In the genomic region with DNA sequence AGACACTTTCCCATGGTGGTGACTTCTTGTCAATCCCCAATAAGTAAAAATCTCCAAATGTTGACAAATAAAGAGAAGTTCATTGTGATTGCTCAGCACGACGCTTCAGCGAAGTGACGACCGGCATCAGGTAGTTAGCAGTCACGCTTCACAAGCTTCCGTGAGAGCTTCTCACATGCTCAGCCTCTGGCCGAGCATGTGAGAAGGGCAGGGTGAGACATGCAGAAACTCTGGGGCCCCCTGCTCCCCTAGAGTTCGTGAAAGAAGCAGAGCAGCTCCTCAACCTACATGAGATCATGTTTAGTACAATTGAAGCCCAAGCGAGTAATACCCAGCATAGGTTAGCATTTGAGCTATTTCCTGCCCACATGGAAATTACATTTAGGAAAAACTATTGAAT, we compare ENCODE assay signal across 25 cellular contexts. TPM values are rescaled to one million over a fixed set of nuclear protein-coding genes. Genes with fewer than 3 reads are reported as not detected.
DNase-seq lines count a peak whose midpoint lies in the region; ATAC-seq lines count a peak whose summit lies in the region.
"Had no signal": no experiment of that assay in that cellular context is flagged by ENCODE, and none has a peak within 500 bp of the region (broad histone marks: within the 10 kb centered on the region; RNA-seq: fewer than 3 reads in every experiment).

No MANE protein-coding gene starts in this region.

- POLR2A ChIA-PET in activated CD4-positive, alpha-beta T cell treated with anti-CD3 and anti-CD28 coated beads, Interleukin-2, amount 10 ng/mL, durations not matched to agents 7 days and 5 days (lab: Charles Lee) = no interaction called here

- DNase-seq in activated T-cell treated with anti-CD3 and anti-CD28 coated beads, Interleukin-2, amount 50 U/mL, for 72 hours = peak in 1 of 2 donors; percentile 7
- DNase-seq in activated T-cell treated with anti-CD3 and anti-CD28 coated beads, Interleukin-2, amount 50 U/mL, for 4 hours = no peak
- DNase-seq in kidney tubule cell (ENCODE audit: low spot score) = peak; percentile 57
- DNase-seq in hippocampal formation (lab: John Stamatoyannopoulos, UW) = no peak
- no peak for DNase-seq in HPDE6-E6E7 (ENCODE audit: extremely low spot score)
- no peak for DNase-seq in activated CD4-positive, alpha-beta T cell treated with anti-CD3 and anti-CD28 coated beads, Interleukin-2, amount 10 ng/mL, durations not matched to agents 7 days and 5 days
- no peak for DNase-seq in HCEC 1CT
- DNase-seq: activated B cell treated with CpG ODN at 0.5 μM for 24 hours; activated CD4-positive, alpha-beta T cell treated with anti-CD3 and anti-CD28 coated beads, Interleukin-2, amount 50 U/mL, for 48 hours; activated naive CD4-positive, alpha-beta T cell treated with Interleukin-2 at 50 U/mL for 16 hours; Calu3; H7; KG1; left cardiac atrium; mesendoderm; naive B cell; NCI-H1436; stimulated activated CD4-positive, alpha-beta T cell treated with anti-CD3 and anti-CD28 coated beads, Interleukin-4, amount 100 ng/mL, for 1 hour; stimulated activated naive CD8-positive, alpha-beta T cell treated with anti-CD3 and anti-CD28 coated beads, Interleukin-15, amount 100 ng/mL, for 72 hours; T-helper 9 cell; transverse colon had no signal

- no peak overlapping the region for H3K27ac Mint-ChIP-seq in activated T-cell treated with anti-CD3 and anti-CD28 coated beads, Interleukin-2, amount 50 U/mL, for 72 hours
- H3K27ac Mint-ChIP-seq in activated CD4-positive, alpha-beta T cell treated with anti-CD3 and anti-CD28 coated beads, Interleukin-2, amount 10 ng/mL, durations not matched to agents 7 days and 5 days = no peak overlapping the region
- H3K27ac Mint-ChIP-seq: activated B cell treated with CpG ODN at 0.5 μM for 24 hours, naive B cell had no signal

- peaks cover 11% of the 10 kb centered on the region for H3K4me1 Mint-ChIP-seq in activated T-cell treated with anti-CD3 and anti-CD28 coated beads, Interleukin-2, amount 50 U/mL, for 72 hours (ENCODE audit: low read depth)
- H3K4me1 Mint-ChIP-seq in activated T-cell treated with anti-CD3 and anti-CD28 coated beads, Interleukin-2, amount 50 U/mL, for 4 hours (ENCODE audit: low read depth) = no peaks in the 10 kb centered on the region
- peaks cover 4% of the 10 kb centered on the region for H3K4me1 Mint-ChIP-seq in activated CD4-positive, alpha-beta T cell treated with anti-CD3 and anti-CD28 coated beads, Interleukin-2, amount 10 ng/mL, durations not matched to agents 7 days and 5 days
- H3K4me1 Mint-ChIP-seq: naive B cell; stimulated activated naive CD8-positive, alpha-beta T cell treated with anti-CD3 and anti-CD28 coated beads, Interleukin-15, amount 100 ng/mL, for 72 hours had no signal

- H3K4me3 Mint-ChIP-seq in activated T-cell treated with anti-CD3 and anti-CD28 coated beads, Interleukin-2, amount 50 U/mL, for 72 hours = peak overlapping the region in 1 of 2 donors; percentile 31
- no peak overlapping the region for H3K4me3 Mint-ChIP-seq in activated T-cell treated with anti-CD3 and anti-CD28 coated beads, Interleukin-2, amount 50 U/mL, for 4 hours
- H3K4me3 Mint-ChIP-seq in activated CD4-positive, alpha-beta T cell treated with anti-CD3 and anti-CD28 coated beads, Interleukin-2, amount 10 ng/mL, durations not matched to agents 7 days and 5 days = no peak overlapping the region
- H3K4me3 Mint-ChIP-seq: activated B cell treated with CpG ODN at 0.5 μM for 24 hours; naive B cell; stimulated activated naive CD8-positive, alpha-beta T cell treated with anti-CD3 and anti-CD28 coated beads, Interleukin-15, amount 100 ng/mL, for 72 hours had no signal

- H3K9me3 Mint-ChIP-seq in activated T-cell treated with anti-CD3 and anti-CD28 coated beads, Interleukin-2, amount 50 U/mL, for 72 hours = no peaks in the 10 kb centered on the region
- H3K9me3 Mint-ChIP-seq in activated T-cell treated with anti-CD3 and anti-CD28 coated beads, Interleukin-2, amount 50 U/mL, for 4 hours = no peaks in the 10 kb centered on the region
- H3K9me3 Mint-ChIP-seq in activated CD4-positive, alpha-beta T cell treated with anti-CD3 and anti-CD28 coated beads, Interleukin-2, amount 10 ng/mL, durations not matched to agents 7 days and 5 days = no peaks in the 10 kb centered on the region
- H3K9me3 Mint-ChIP-seq: activated B cell treated with CpG ODN at 0.5 μM for 24 hours; naive B cell; stimulated activated naive CD8-positive, alpha-beta T cell treated with anti-CD3 and anti-CD28 coated beads, Interleukin-15, amount 100 ng/mL, for 72 hours had no signal

- peak; percentile 47 to 74 for ATAC-seq in activated T-cell treated with anti-CD3 and anti-CD28 coated beads, Interleukin-2, amount 50 U/mL, for 72 hours (replicated peaks in 1 of 2)
- no peak for ATAC-seq in activated T-cell treated with anti-CD3 and anti-CD28 coated beads, Interleukin-2, amount 50 U/mL, for 4 hours
- peak; percentile 75 for ATAC-seq in HG03439 (IDR thresholded peaks at IDR 0.05; ENCODE audit: unreplicated experiment)
- ATAC-seq: A549; left cardiac atrium; stimulated activated naive CD8-positive, alpha-beta T cell treated with anti-CD3 and anti-CD28 coated beads, Interleukin-15, amount 100 ng/mL, for 72 hours had no signal

- peaks cover 14% of the 10 kb centered on the region for H3K27me3 Mint-ChIP-seq in activated T-cell treated with anti-CD3 and anti-CD28 coated beads, Interleukin-2, amount 50 U/mL, for 72 hours (ENCODE audit: low read depth)
- H3K27me3 Mint-ChIP-seq in activated T-cell treated with anti-CD3 and anti-CD28 coated beads, Interleukin-2, amount 50 U/mL, for 4 hours (ENCODE audit: low read depth) = no peaks in the 10 kb centered on the region
- H3K27me3 Mint-ChIP-seq in activated CD4-positive, alpha-beta T cell treated with anti-CD3 and anti-CD28 coated beads, Interleukin-2, amount 10 ng/mL, durations not matched to agents 7 days and 5 days = peaks cover 11% of the 10 kb centered on the region
- H3K27me3 Mint-ChIP-seq: naive B cell; stimulated activated naive CD8-positive, alpha-beta T cell treated with anti-CD3 and anti-CD28 coated beads, Interleukin-15, amount 100 ng/mL, for 72 hours had no signal

- CTCF ChIA-PET in activated CD4-positive, alpha-beta T cell treated with anti-CD3 and anti-CD28 coated beads, Interleukin-2, amount 10 ng/mL, durations not matched to agents 7 days and 5 days (lab: Charles Lee) = interaction anchor here (0.8 to 1.9 kb wide), 2 partner anchors 13 to 15 kb away, joined by 4 read pairs; no protein-coding TSS in a partner anchor

- no peaks in the 10 kb centered on the region for H3K36me3 Mint-ChIP-seq in activated T-cell treated with anti-CD3 and anti-CD28 coated beads, Interleukin-2, amount 50 U/mL, for 72 hours (ENCODE audit: insufficient read depth in 2 of 2)
- H3K36me3 Mint-ChIP-seq in activated T-cell treated with anti-CD3 and anti-CD28 coated beads, Interleukin-2, amount 50 U/mL, for 4 hours (ENCODE audit: insufficient read depth) = no peaks in the 10 kb centered on the region
- H3K36me3 Mint-ChIP-seq in activated CD4-positive, alpha-beta T cell treated with anti-CD3 and anti-CD28 coated beads, Interleukin-2, amount 10 ng/mL, durations not matched to agents 7 days and 5 days (ENCODE audit: low read depth) = no peaks in the 10 kb centered on the region
- H3K36me3 Mint-ChIP-seq: naive B cell had no signal

RNA-seq across cellular contexts. Expression of a gene that starts 4.4 kb away (rescaled TPM):
- total RNA-seq in activated T-cell treated with anti-CD3 and anti-CD28 coated beads, Interleukin-2, amount 50 U/mL, for 72 hours = not detected
- total RNA-seq in activated T-cell treated with anti-CD3 and anti-CD28 coated beads, Interleukin-2, amount 50 U/mL, for 4 hours = not detected
- total RNA-seq in activated CD4-positive, alpha-beta T cell treated with anti-CD3 and anti-CD28 coated beads, Interleukin-2, amount 10 ng/mL, durations not matched to agents 7 days and 5 days = not detected
- total RNA-seq: activated B cell treated with CpG ODN at 0.5 μM for 24 hours, Calu3, fibroblast of lung, H7, left cardiac atrium, omental fat pad, transverse colon had no signal

RNA-seq across cellular contexts. Expression of a gene that starts 5.7 kb away (rescaled TPM):
- not detected for total RNA-seq in activated T-cell treated with anti-CD3 and anti-CD28 coated beads, Interleukin-2, amount 50 U/mL, for 72 hours
- total RNA-seq in activated T-cell treated with anti-CD3 and anti-CD28 coated beads, Interleukin-2, amount 50 U/mL, for 4 hours = not detected
- not detected for total RNA-seq in activated CD4-positive, alpha-beta T cell treated with anti-CD3 and anti-CD28 coated beads, Interleukin-2, amount 10 ng/mL, durations not matched to agents 7 days and 5 days
- total RNA-seq: activated B cell treated with CpG ODN at 0.5 μM for 24 hours, Calu3, fibroblast of lung, H7, left cardiac atrium, omental fat pad, transverse colon had no signal

RNA-seq across cellular contexts. Expression of a gene that starts 26.2 kb away (rescaled TPM):
- total RNA-seq in activated T-cell treated with anti-CD3 and anti-CD28 coated beads, Interleukin-2, amount 50 U/mL, for 72 hours = 10 to 100 TPM; 27.2 to 27.7 TPM
- total RNA-seq in activated T-cell treated with anti-CD3 and anti-CD28 coated beads, Interleukin-2, amount 50 U/mL, for 4 hours = 10 to 100 TPM; 18.2 to 25.6 (median 25.6) TPM
- 10 to 100 TPM; 30.0 to 35.0 TPM for total RNA-seq in activated CD4-positive, alpha-beta T cell treated with anti-CD3 and anti-CD28 coated beads, Interleukin-2, amount 10 ng/mL, durations not matched to agents 7 days and 5 days

RNA-seq across cellular contexts. Expression of a gene that starts 27.1 kb away (rescaled TPM):
- 10 to 100 TPM; 19.9 to 20.7 TPM for total RNA-seq in activated T-cell treated with anti-CD3 and anti-CD28 coated beads, Interleukin-2, amount 50 U/mL, for 72 hours
- total RNA-seq in activated T-cell treated with anti-CD3 and anti-CD28 coated beads, Interleukin-2, amount 50 U/mL, for 4 hours = 10 to 100 TPM; 25.6 to 28.9 (median 28.6) TPM
- total RNA-seq in activated CD4-positive, alpha-beta T cell treated with anti-CD3 and anti-CD28 coated beads, Interleukin-2, amount 10 ng/mL, durations not matched to agents 7 days and 5 days = 10 to 100 TPM; 27.7 to 35.2 TPM

Comparison
In these comparisons a context has a peak if more than half of its experiments do, and no peak if none do; other contexts are left out.
1. ATAC-seq: peak in activated T-cell treated with anti-CD3 and anti-CD28 coated beads, Interleukin-2, amount 50 U/mL, for 72 hours (2 of 2) and HG03439 (single experiment); none in activated T-cell treated with anti-CD3 and anti-CD28 coated beads, Interleukin-2, amount 50 U/mL, for 4 hours (0 of 2).